ENCODE assay signal across 13 cellular contexts in the genomic region with DNA sequence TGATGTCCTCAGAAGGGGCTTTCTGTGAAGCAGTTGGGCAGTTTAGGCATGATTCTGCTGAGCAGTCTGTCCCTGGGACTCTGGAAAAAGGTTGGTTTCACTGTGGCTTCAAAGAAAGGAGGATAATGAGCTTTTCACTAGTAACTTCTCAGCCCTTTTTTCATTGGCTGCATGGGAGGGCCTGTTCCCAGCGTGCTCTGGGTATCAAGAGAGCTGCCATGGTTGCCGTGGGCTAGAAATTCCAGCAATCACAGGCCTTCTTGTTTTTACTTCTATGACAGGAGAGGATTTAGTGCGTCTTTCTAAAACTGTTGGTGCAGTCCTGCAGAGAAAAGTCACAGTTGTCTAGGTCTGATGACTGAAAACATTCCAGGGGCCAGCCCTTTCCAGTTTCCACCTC. TPM values are rescaled to one million over a fixed set of nuclear protein-coding genes. Genes with fewer than 3 reads are reported as not detected.
DNase-seq lines count a peak whose midpoint lies in the region; ATAC-seq and TF ChIP-seq lines count a peak whose summit lies in the region.
"Had no signal": no experiment of that assay in that cellular context is flagged by ENCODE, and none has a peak within 500 bp of the region (broad histone marks: within the 10 kb centered on the region; RNA-seq: fewer than 3 reads in every experiment).

No MANE protein-coding gene starts in this region.

- 71% methylated on average over 3 of the region's 3 CpGs for WGBS in hepatocyte (ENCODE audit: low lambda C conversion rate, missing lambda C conversion rate)

- peak overlapping the region; percentile 65 for H3K4me3 Mint-ChIP-seq in activated naive CD4-positive, alpha-beta T cell treated with anti-CD3 and anti-CD28 coated beads, Interleukin-2, amount 50 U/mL, for 24 hours
- H3K4me3 Mint-ChIP-seq in activated T-helper 2 cell treated with anti-CD3 and anti-CD28 coated beads, Interferon-gamma antibody, Interleukin-2, Interleukin-4, amounts not matched to agents 10 μg/mL and 5 μg/mL and 100 μg/mL, durations not matched to agents 14 hours and 24 hours and 36 hours (ENCODE audit: low read depth), result no peak overlapping the region

- TF ChIP-seq CTCF in hepatocyte (IDR thresholded peaks at IDR 0.05; ENCODE audit: poor library complexity) (no peak), thoracic aorta (IDR thresholded peaks at IDR 0.05) (no peak)

- peak overlapping the region; percentile 62 for H3K27ac Mint-ChIP-seq in activated naive CD4-positive, alpha-beta T cell treated with anti-CD3 and anti-CD28 coated beads, Interleukin-2, amount 50 U/mL, for 24 hours
- H3K27ac Mint-ChIP-seq in activated T-helper 2 cell treated with anti-CD3 and anti-CD28 coated beads, Interferon-gamma antibody, Interleukin-2, Interleukin-4, amounts not matched to agents 10 μg/mL and 5 μg/mL and 100 μg/mL, durations not matched to agents 14 hours and 24 hours and 36 hours, result peak overlapping the region; percentile 69

- H3K4me3 ChIP-seq in hepatocyte (no peak overlapping the region), thoracic aorta (no peak overlapping the region)
- H3K4me3 ChIP-seq: mucosa of descending colon, right lobe of liver, SJCRH30 had no signal

- H3K9me3 ChIP-seq in hepatocyte (ENCODE audit: low read depth) (no peaks in the 10 kb centered on the region), thoracic aorta (no peaks in the 10 kb centered on the region)
- H3K9me3 ChIP-seq: mucosa of descending colon, right lobe of liver, SJCRH30 had no signal

- H2AFZ ChIP-seq in hepatocyte, result no peak overlapping the region

- peaks cover 84% of the 10 kb centered on the region for H3K4me1 Mint-ChIP-seq in activated naive CD4-positive, alpha-beta T cell treated with anti-CD3 and anti-CD28 coated beads, Interleukin-2, amount 50 U/mL, for 24 hours
- H3K4me1 Mint-ChIP-seq in activated T-helper 2 cell treated with anti-CD3 and anti-CD28 coated beads, Interferon-gamma antibody, Interleukin-2, Interleukin-4, amounts not matched to agents 10 μg/mL and 5 μg/mL and 100 μg/mL, durations not matched to agents 14 hours and 24 hours and 36 hours (ENCODE audit: low read depth), result peaks cover 47% of the 10 kb centered on the region

- peaks cover 99% of the 10 kb centered on the region for H3K79me2 ChIP-seq in hepatocyte

- peaks cover 11% of the 10 kb centered on the region for H3K36me3 Mint-ChIP-seq in activated naive CD4-positive, alpha-beta T cell treated with anti-CD3 and anti-CD28 coated beads, Interleukin-2, amount 50 U/mL, for 24 hours
- H3K36me3 Mint-ChIP-seq in activated T-helper 2 cell treated with anti-CD3 and anti-CD28 coated beads, Interferon-gamma antibody, Interleukin-2, Interleukin-4, amounts not matched to agents 10 μg/mL and 5 μg/mL and 100 μg/mL, durations not matched to agents 14 hours and 24 hours and 36 hours (ENCODE audit: low read depth), result peaks cover 43% of the 10 kb centered on the region

- no peaks in the 10 kb centered on the region for H3K27me3 Mint-ChIP-seq in activated naive CD4-positive, alpha-beta T cell treated with anti-CD3 and anti-CD28 coated beads, Interleukin-2, amount 50 U/mL, for 24 hours
- no peaks in the 10 kb centered on the region for H3K27me3 Mint-ChIP-seq in activated T-helper 2 cell treated with anti-CD3 and anti-CD28 coated beads, Interferon-gamma antibody, Interleukin-2, Interleukin-4, amounts not matched to agents 10 μg/mL and 5 μg/mL and 100 μg/mL, durations not matched to agents 14 hours and 24 hours and 36 hours (ENCODE audit: low read depth)

- H3K36me3 ChIP-seq in hepatocyte (replicated peaks; ENCODE audit: insufficient read depth, low read depth) (no peaks in the 10 kb centered on the region), thoracic aorta (no peaks in the 10 kb centered on the region)
- H3K36me3 ChIP-seq: right lobe of liver had no signal

- H3K9me3 Mint-ChIP-seq in activated naive CD4-positive, alpha-beta T cell treated with anti-CD3 and anti-CD28 coated beads, Interleukin-2, amount 50 U/mL, for 24 hours, result no peaks in the 10 kb centered on the region
- H3K9me3 Mint-ChIP-seq in activated T-helper 2 cell treated with anti-CD3 and anti-CD28 coated beads, Interferon-gamma antibody, Interleukin-2, Interleukin-4, amounts not matched to agents 10 μg/mL and 5 μg/mL and 100 μg/mL, durations not matched to agents 14 hours and 24 hours and 36 hours, result no peaks in the 10 kb centered on the region

- DNase-seq in activated naive CD4-positive, alpha-beta T cell (lab: John Stamatoyannopoulos, UW), result no peak
- no peak for DNase-seq in activated T-helper 2 cell treated with anti-CD3 and anti-CD28 coated beads, Interferon-gamma antibody, Interleukin-2, Interleukin-4, amounts not matched to agents 10 μg/mL and 5 μg/mL and 100 μg/mL, durations not matched to agents 14 hours and 24 hours and 36 hours (ENCODE audit: low spot score)
- no peak for DNase-seq in hepatocyte (ENCODE audit: low spot score)
- DNase-seq in thoracic aorta (ENCODE audit: low spot score), result no peak
- DNase-seq in AML-193 (lab: John Stamatoyannopoulos, UW), result no peak
- no peak for DNase-seq in stimulated activated CD8-positive, alpha-beta memory T cell treated with anti-CD3 and anti-CD28 coated beads, Interleukin-4, amount 100 ng/mL, for 48 hours
- DNase-seq: activated CD4-positive, alpha-beta T cell treated with anti-CD3 and anti-CD28 coated beads, Interleukin-2, amount 50 U/mL, for 4 hours; right lobe of liver; SJCRH30 had no signal

- ATAC-seq in thoracic aorta (ENCODE audit: insufficient number of reproducible peaks, low FRiP score, low read depth), result no peak
- ATAC-seq in GM18909 (IDR thresholded peaks at IDR 0.05; ENCODE audit: poor library complexity, unreplicated experiment), result no peak
- ATAC-seq: mucosa of descending colon, right lobe of liver had no signal

- intact Hi-C loops in activated T-helper 2 cell treated with anti-CD3 and anti-CD28 coated beads, Interferon-gamma antibody, Interleukin-2, Interleukin-4, amounts not matched to agents 10 μg/mL and 5 μg/mL and 100 μg/mL, durations not matched to agents 14 hours and 24 hours and 36 hours (cut with micrococcal nuclease), result loop anchor here (10.0 kb wide), 1 partner anchor 689 kb away; a partner anchor contains a TSS

- H3K27me3 ChIP-seq in hepatocyte (no peaks in the 10 kb centered on the region), thoracic aorta (replicated peaks; ENCODE audit: insufficient read depth) (no peaks in the 10 kb centered on the region)
- H3K27me3 ChIP-seq: right lobe of liver, SJCRH30 had no signal

- H3K4me2 ChIP-seq in hepatocyte, result no peak overlapping the region

- peaks cover 94% of the 10 kb centered on the region for H4K20me1 ChIP-seq in hepatocyte (ENCODE audit: insufficient read depth, poor library complexity, severe bottlenecking)

- H3K4me1 ChIP-seq in hepatocyte (ENCODE audit: insufficient read depth), result peaks cover 38% of the 10 kb centered on the region
- peaks cover 58 to 91% of the 10 kb centered on the region in 2 donors for H3K4me1 ChIP-seq in thoracic aorta (ENCODE audit: control insufficient read depth in 1 of 2, low read depth in 2 of 2)

- H3K9me2 ChIP-seq in hepatocyte (replicated peaks; ENCODE audit: insufficient read depth), result no peaks in the 10 kb centered on the region

- H3K27ac ChIP-seq in hepatocyte (peak overlapping the region; percentile 48), thoracic aorta (peak overlapping the region; percentile 14 to 59)
- H3K27ac ChIP-seq: C4-2B, SJCRH30 had no signal

RNA-seq across cellular contexts. Expression of a gene that starts 7.2 kb away (rescaled TPM):
- total RNA-seq in activated T-helper 2 cell treated with anti-CD3 and anti-CD28 coated beads, Interferon-gamma antibody, Interleukin-2, Interleukin-4, amounts not matched to agents 10 μg/mL and 5 μg/mL and 100 μg/mL, durations not matched to agents 14 hours and 24 hours and 36 hours, result 198 TPM in 2 replicates
- total RNA-seq in hepatocyte (72.1 and 80.5 TPM in 2 replicates), thoracic aorta (10 to 100 TPM; 79.4 to 85.4 TPM)
- 46.8 and 63.0 TPM in 2 replicates for polyA plus RNA-seq in hepatocyte

RNA-seq across cellular contexts. Expression of a gene that starts 22.0 kb away (rescaled TPM):
- 17.9 and 18.5 TPM in 2 replicates for total RNA-seq in activated T-helper 2 cell treated with anti-CD3 and anti-CD28 coated beads, Interferon-gamma antibody, Interleukin-2, Interleukin-4, amounts not matched to agents 10 μg/mL and 5 μg/mL and 100 μg/mL, durations not matched to agents 14 hours and 24 hours and 36 hours
- total RNA-seq in hepatocyte (19.5 and 19.9 TPM in 2 replicates), thoracic aorta (10 to 100 TPM; 71.2 to 72.2 TPM)
- 21.1 and 22.1 TPM in 2 replicates for polyA plus RNA-seq in hepatocyte
